Comparison of ENCODE assay signal across 8 cellular contexts in the genomic region with DNA sequence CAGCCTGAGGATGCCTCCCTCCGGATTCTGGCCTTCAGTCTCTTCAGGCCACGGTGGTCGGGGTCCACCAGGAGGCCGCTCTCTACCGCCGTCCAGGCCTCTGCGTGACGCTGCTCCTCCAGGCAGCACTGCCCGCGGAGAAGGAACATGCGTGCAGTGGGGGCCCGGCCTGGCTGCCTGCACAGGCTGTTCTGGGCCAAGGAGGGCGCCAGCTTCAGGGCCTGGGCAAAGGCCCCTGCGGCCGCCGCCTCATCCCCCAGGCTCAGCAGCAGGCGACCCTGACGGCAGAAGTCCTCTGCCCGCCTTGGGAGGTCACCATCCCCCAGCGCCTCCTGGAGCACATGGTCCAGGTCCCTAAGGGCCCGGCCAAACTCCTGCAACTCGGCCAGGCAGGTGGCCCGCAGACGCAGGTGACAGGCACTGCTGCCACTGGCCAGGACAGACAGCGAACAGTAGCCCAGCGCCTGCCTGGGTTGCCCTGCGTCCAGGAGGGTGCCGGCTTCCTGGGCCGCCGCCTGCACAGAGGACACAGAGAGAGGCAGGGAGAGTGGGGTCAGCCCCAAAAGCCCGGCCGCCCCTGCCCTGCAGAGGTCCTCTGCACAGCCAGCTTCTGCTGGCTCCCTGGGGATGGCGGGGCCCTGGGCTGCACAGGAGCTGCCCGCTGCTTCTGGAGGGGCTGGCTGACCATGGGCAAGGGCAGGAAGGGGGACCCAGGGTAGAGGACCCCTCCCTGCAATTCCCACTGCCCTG. TPM values are rescaled to one million over a fixed set of nuclear protein-coding genes. Genes with fewer than 3 reads are reported as not detected.
DNase-seq lines count a peak whose midpoint lies in the region; ATAC-seq and TF ChIP-seq lines count a peak whose summit lies in the region.

No MANE protein-coding gene starts in this region.

- peaks cover 5% of the 10 kb centered on the region for H3K36me3 Mint-ChIP-seq in MCF 10A (ENCODE audit: insufficient read depth, unreplicated experiment)

- H3K4me1 Mint-ChIP-seq in MCF 10A (ENCODE audit: insufficient read depth, unreplicated experiment), result peaks cover 11% of the 10 kb centered on the region

- H3K4me3 Mint-ChIP-seq in MCF 10A (ENCODE audit: unreplicated experiment), result peak overlapping the region; percentile 88

- peak overlapping the region; percentile 88 for H3K4me3 ChIP-seq in A673 (ENCODE audit: low read depth, low read length, poor library complexity, severe bottlenecking)
- H3K4me3 ChIP-seq in HFF-Myc (replicated peaks; ENCODE audit: low read depth, low read length), result peak overlapping the region; percentile 81
- H3K4me3 ChIP-seq in muscle layer of colon (ENCODE audit: low read depth in 1 of 2, low read length in 2 of 2), result peak overlapping the region; percentile 73 to 75

- DNase-seq in A673 (ENCODE audit: low spot score), result no peak
- DNase-seq in HFF-Myc (ENCODE audit: extremely low read depth, low read depth), result no peak
- DNase-seq in MCF 10A (ENCODE audit: unreplicated experiment), result no peak
- no peak for DNase-seq in NCI-H524 treated with DMSO at 0.1 percent for 48 hours (lab: John Stamatoyannopoulos, UW)
- DNase-seq in kidney tubule cell (ENCODE audit: low spot score), result no peak
- no peak for DNase-seq in cortex of kidney (lab: John Stamatoyannopoulos, UW)

- intact Hi-C loops in A673 (cut with micrococcal nuclease; ENCODE audit: unreplicated experiment) (no loop called here), MCF 10A (cut with micrococcal nuclease) (loop anchor here (2.0 kb wide), 1 partner anchor 55 kb away; a partner anchor contains a TSS)

- no TSS peak for BruUV-seq in A673 (replicated peaks; lab: Mats Ljungman, UMichigan)
- no TSS peak for BruUV-seq in MCF 10A (replicated peaks; lab: Mats Ljungman, UMichigan)

- no peak for ATAC-seq in GM18511 (IDR thresholded peaks at IDR 0.05; ENCODE audit: unreplicated experiment)

- H3K9me3 ChIP-seq in A673 (ENCODE audit: low read depth, low read length, poor library complexity, severe bottlenecking) (peaks cover 4% of the 10 kb centered on the region), muscle layer of colon (ENCODE audit: low read length) (no peaks in the 10 kb centered on the region)

- TF ChIP-seq CTCF in A673 (conservative IDR thresholded peaks at IDR 0.05; ENCODE audit: low read depth, low read length) (no peak), HFF-Myc (IDR thresholded peaks at IDR 0.05; ENCODE audit: low read depth, low read length, missing control alignments) (no peak), MCF 10A (IDR thresholded peaks at IDR 0.05; ENCODE audit: unreplicated experiment) (no peak)

- peaks cover 9% of the 10 kb centered on the region for H3K9me3 Mint-ChIP-seq in MCF 10A (ENCODE audit: unreplicated experiment)

- CTCF ChIA-PET in A673 (lab: Charles Lee) (no interaction called here), MCF 10A (lab: Yijun Ruan, JAX) (interaction anchor here (0.8 kb wide), 1 partner anchor 227 kb away, joined by 4 read pairs; no protein-coding TSS in a partner anchor)

- peak overlapping the region; percentile 97 for H3K27ac ChIP-seq in A673 (ENCODE audit: low read depth, low read length, poor library complexity, severe bottlenecking)
- H3K27ac ChIP-seq in muscle layer of colon (ENCODE audit: low read depth, low read length), result peak overlapping the region; percentile 48

- H3K27ac Mint-ChIP-seq in MCF 10A (ENCODE audit: low read depth, unreplicated experiment), result no peak overlapping the region

- H3K36me3 ChIP-seq in A673 (ENCODE audit: insufficient read depth, low read length, poor library complexity, severe bottlenecking) (no peaks in the 10 kb centered on the region), muscle layer of colon (ENCODE audit: insufficient read depth, low read length) (no peaks in the 10 kb centered on the region)

- H3K27me3 ChIP-seq in A673 (replicated peaks; ENCODE audit: insufficient read depth, low read depth, low read length, poor library complexity) (no peaks in the 10 kb centered on the region), muscle layer of colon (ENCODE audit: control insufficient read depth in 1 of 2, insufficient read depth in 2 of 2, low read length in 2 of 2) (peaks cover 3 to 5% of the 10 kb centered on the region in 2 donors)

- H3K27me3 Mint-ChIP-seq in MCF 10A (ENCODE audit: insufficient read depth, unreplicated experiment), result no peaks in the 10 kb centered on the region

- H3K4me1 ChIP-seq in A673 (ENCODE audit: insufficient read depth, low read length, poor library complexity, severe bottlenecking), result no peaks in the 10 kb centered on the region
- peaks cover 8% of the 10 kb centered on the region for H3K4me1 ChIP-seq in muscle layer of colon (ENCODE audit: insufficient read depth, low read length)

- H3K9ac ChIP-seq in muscle layer of colon (ENCODE audit: low read length), result peak overlapping the region; percentile 68

- POLR2A ChIA-PET in A673 (lab: Charles Lee; ENCODE audit: low non-redundant PET) (no interaction called here), MCF 10A (lab: Yijun Ruan, JAX) (no interaction called here)

RNA-seq across cellular contexts. Expression of a gene that starts 8.7 kb away (rescaled TPM):
- not detected in 2 replicates for total RNA-seq in A673 (2021)
- total RNA-seq in MCF 10A (2022), result not detected in 2 replicates

RNA-seq across cellular contexts. Expression of a gene that starts 55.0 kb away (rescaled TPM):
- total RNA-seq in A673 (2021) (34.8 and 41.0 TPM in 2 replicates), MCF 10A (2022) (10.3 and 12.6 TPM in 2 replicates)
